9 cellular contexts compared by ENCODE assay signal in genomic region chr12:15700595-15700994, GRCh38.
DNase-seq lines count a peak whose midpoint lies in the region; ATAC-seq and TF ChIP-seq lines count a peak whose summit lies in the region.
"Had no signal": no experiment of that assay in that cellular context is flagged by ENCODE, and none has a peak within 500 bp of the region (broad histone marks: within the 10 kb centered on the region; RNA-seq: fewer than 3 reads in every experiment).

No MANE protein-coding gene starts in this region.

- no peaks in the 10 kb centered on the region for H3K9me3 Mint-ChIP-seq in stimulated activated effector memory CD8-positive, alpha-beta T cell treated with anti-CD3 and anti-CD28 coated beads, Interleukin-12 subunit alpha, Interleukin-12 subunit beta, amount 100 ng/mL, for 72 hours
- H3K9me3 Mint-ChIP-seq: activated B cell treated with CpG ODN at 0.5 μM for 24 hours had no signal

- peak overlapping the region; percentile 30 for H3K4me3 Mint-ChIP-seq in stimulated activated effector memory CD8-positive, alpha-beta T cell treated with anti-CD3 and anti-CD28 coated beads, Interleukin-12 subunit alpha, Interleukin-12 subunit beta, amount 100 ng/mL, for 72 hours
- H3K4me3 Mint-ChIP-seq: activated B cell treated with CpG ODN at 0.5 μM for 24 hours had no signal

- peak overlapping the region; percentile 26 for H3K27ac ChIP-seq in foreskin keratinocyte

- H3K4me1 ChIP-seq in foreskin keratinocyte = peaks cover 19% of the 10 kb centered on the region

- H3K4me1 Mint-ChIP-seq in stimulated activated effector memory CD8-positive, alpha-beta T cell treated with anti-CD3 and anti-CD28 coated beads, Interleukin-12 subunit alpha, Interleukin-12 subunit beta, amount 100 ng/mL, for 72 hours = peaks cover 11% of the 10 kb centered on the region

- DNase-seq in SW 1271 (lab: John Stamatoyannopoulos, UW) = peak; percentile 69 to 95
- DNase-seq in foreskin keratinocyte = peak; percentile 61 to 82
- no peak for DNase-seq in stimulated activated effector memory CD8-positive, alpha-beta T cell treated with anti-CD3 and anti-CD28 coated beads, Interleukin-12 subunit alpha, Interleukin-12 subunit beta, amount 100 ng/mL, for 72 hours (ENCODE audit: low spot score in 2 of 2)
- no peak for DNase-seq in GM19238 (ENCODE audit: insufficient read length, low spot score)
- DNase-seq in cerebellum (ENCODE audit: low spot score) = no peak
- no peak for DNase-seq in RPMI8226
- DNase-seq: activated B cell treated with CpG ODN at 0.5 μM for 24 hours had no signal

- ATAC-seq in GM18858 (IDR thresholded peaks at IDR 0.05; ENCODE audit: unreplicated experiment) (peak; percentile 79), HG02885 (IDR thresholded peaks at IDR 0.05; ENCODE audit: poor library complexity, unreplicated experiment) (peak; percentile 71), foreskin keratinocyte (peak; percentile 95)
- ATAC-seq in stimulated activated effector memory CD8-positive, alpha-beta T cell treated with anti-CD3 and anti-CD28 coated beads, Interleukin-12 subunit alpha, Interleukin-12 subunit beta, amount 100 ng/mL, for 72 hours = peak; percentile 81

- no peaks in the 10 kb centered on the region for H3K36me3 Mint-ChIP-seq in stimulated activated effector memory CD8-positive, alpha-beta T cell treated with anti-CD3 and anti-CD28 coated beads, Interleukin-12 subunit alpha, Interleukin-12 subunit beta, amount 100 ng/mL, for 72 hours

- no peak for TF ChIP-seq CTCF in foreskin keratinocyte (conservative IDR thresholded peaks at IDR 0.05)

- H3K27me3 ChIP-seq in foreskin keratinocyte = no peaks in the 10 kb centered on the region

- peak overlapping the region; percentile 65 for H3K27ac Mint-ChIP-seq in stimulated activated effector memory CD8-positive, alpha-beta T cell treated with anti-CD3 and anti-CD28 coated beads, Interleukin-12 subunit alpha, Interleukin-12 subunit beta, amount 100 ng/mL, for 72 hours
- H3K27ac Mint-ChIP-seq: activated B cell treated with CpG ODN at 0.5 μM for 24 hours had no signal

Comparison
In these comparisons a context has a peak if more than half of its experiments do, and no peak if none do; other contexts are left out.
1. DNase-seq: peak in SW 1271 (2 of 2) and foreskin keratinocyte (2 of 2); none in stimulated activated effector memory CD8-positive, alpha-beta T cell treated with anti-CD3 and anti-CD28 coated beads, Interleukin-12 subunit alpha, Interleukin-12 subunit beta, amount 100 ng/mL, for 72 hours (0 of 2), GM19238 (single experiment), cerebellum (single experiment) and RPMI8226 (single experiment).
2. Peak in every context shown above with its lines, with median percentiles within 50 percentile points of each other: ATAC-seq.